ENCODE assay signal across 8 cellular contexts in genomic region chr14:23555882-23556699, GRCh38. TPM values are rescaled to one million over a fixed set of nuclear protein-coding genes. Genes with fewer than 3 reads are reported as not detected.
DNase-seq lines count a peak whose midpoint lies in the region; ATAC-seq and TF ChIP-seq lines count a peak whose summit lies in the region.

THTPA (plus strand) TSS chr14:23556271; CDS start chr14:23556758, 487 bp downstream.

- H3K4me1 ChIP-seq in ovary (ENCODE audit: insufficient read depth), result peaks cover 6% of the 10 kb centered on the region
- H3K4me1 ChIP-seq in thymus (ENCODE audit: control insufficient read depth, insufficient read depth, low read length), result peaks cover 9% of the 10 kb centered on the region

- CTCF ChIA-PET in GM10248 (lab: Yijun Ruan, JAX), result interaction anchor here (1.0 to 15.7 kb wide), 7 partner anchors 9 to 76 kb away, joined by 4 to 497 read pairs (median 47); no protein-coding TSS in a partner anchor

- DNase-seq in GM10248 (ENCODE audit: extremely low spot score) (peak; percentile 94), NCI-H1048 (lab: John Stamatoyannopoulos, UW) (peak; percentile 78), glutamatergic neuron (peak; percentile 93), ovary (peak; percentile 88 to 94 (median 91))

- H3K27ac ChIP-seq in ovary, result peak within 1 kb of the TSS; percentile 82 to 89
- H3K27ac ChIP-seq in thymus (ENCODE audit: low read depth), result peak within 1 kb of the TSS; percentile 93

- H3K36me3 ChIP-seq in ovary (no peaks in the 10 kb centered on the region), thymus (ENCODE audit: control insufficient read depth, insufficient read depth) (peaks cover 24% of the 10 kb centered on the region)

- POLR2A ChIA-PET in GM10248 (lab: Yijun Ruan, JAX), result no interaction called here

- no peaks in the 10 kb centered on the region for H3K9me3 Mint-ChIP-seq in activated naive CD4-positive, alpha-beta T cell treated with anti-CD3 and anti-CD28 coated beads, Interleukin-2, amount 50 U/mL, for 24 hours
- H3K9me3 Mint-ChIP-seq in glutamatergic neuron (ENCODE audit: unreplicated experiment), result peaks cover 8% of the 10 kb centered on the region

- peak; percentile 88 for ATAC-seq in HG02588 (IDR thresholded peaks at IDR 0.05; ENCODE audit: unreplicated experiment)
- peak; percentile 88 for ATAC-seq in SK-N-SH treated with all-trans-retinoic acid at 6 μM for 48 hours

- peak within 1 kb of the TSS; percentile 98 for H3K27ac Mint-ChIP-seq in activated naive CD4-positive, alpha-beta T cell treated with anti-CD3 and anti-CD28 coated beads, Interleukin-2, amount 50 U/mL, for 24 hours
- H3K27ac Mint-ChIP-seq in glutamatergic neuron (ENCODE audit: unreplicated experiment), result peak within 1 kb of the TSS; percentile 86

- peaks cover 36% of the 10 kb centered on the region for H3K4me1 Mint-ChIP-seq in activated naive CD4-positive, alpha-beta T cell treated with anti-CD3 and anti-CD28 coated beads, Interleukin-2, amount 50 U/mL, for 24 hours
- H3K4me1 Mint-ChIP-seq in glutamatergic neuron (ENCODE audit: low read depth, unreplicated experiment), result peaks cover 21% of the 10 kb centered on the region

- intact Hi-C loops in ovary (cut with DNase I), result loop anchor here in 1 of 4 donors (10.0 kb wide), 1 partner anchor 231 kb away; the partner anchor contains the start of gene PABPN1

- TF ChIP-seq CTCF in GM10248 (IDR thresholded peaks at IDR 0.05; ENCODE audit: control extremely low read depth, extremely low read depth, low read depth, missing control alignments), result no peak
- TF ChIP-seq CTCF in glutamatergic neuron (IDR thresholded peaks at IDR 0.05; ENCODE audit: partially characterized antibody, unreplicated experiment), result no peak
- no peak for TF ChIP-seq CTCF in ovary (IDR thresholded peaks at IDR 0.05)

- H3K9me3 ChIP-seq in ovary, result no peaks in the 10 kb centered on the region
- H3K9me3 ChIP-seq in thymus (ENCODE audit: control insufficient read depth), result no peaks in the 10 kb centered on the region

- no peak for TF ChIP-seq POLR2A in ovary (IDR thresholded peaks at IDR 0.05)

- H3K36me3 Mint-ChIP-seq in activated naive CD4-positive, alpha-beta T cell treated with anti-CD3 and anti-CD28 coated beads, Interleukin-2, amount 50 U/mL, for 24 hours, result peaks cover 5% of the 10 kb centered on the region
- H3K36me3 Mint-ChIP-seq in glutamatergic neuron (ENCODE audit: unreplicated experiment), result no peaks in the 10 kb centered on the region

- 0% methylated on average over 35 to 54 of the region's 54 CpGs for WGBS in ovary, 3 donors
- under 1% methylated on average over 54 of the region's 54 CpGs for WGBS in thymus

- H3K27me3 ChIP-seq in ovary (no peaks in the 10 kb centered on the region), thymus (ENCODE audit: control insufficient read depth, insufficient read depth) (no peaks in the 10 kb centered on the region)

- TF ChIP-seq EP300 in ovary (IDR thresholded peaks at IDR 0.05), result no peak

- no peaks in the 10 kb centered on the region for H3K27me3 Mint-ChIP-seq in activated naive CD4-positive, alpha-beta T cell treated with anti-CD3 and anti-CD28 coated beads, Interleukin-2, amount 50 U/mL, for 24 hours
- peaks cover 14% of the 10 kb centered on the region for H3K27me3 Mint-ChIP-seq in glutamatergic neuron (ENCODE audit: unreplicated experiment)

- peak within 1 kb of the TSS; percentile 72 for H3K4me3 ChIP-seq in ovary
- H3K4me3 ChIP-seq in thymus (ENCODE audit: low read length), result peak within 1 kb of the TSS; percentile 95

- peak within 1 kb of the TSS; percentile 95 for H3K4me3 Mint-ChIP-seq in activated naive CD4-positive, alpha-beta T cell treated with anti-CD3 and anti-CD28 coated beads, Interleukin-2, amount 50 U/mL, for 24 hours
- peak within 1 kb of the TSS; percentile 96 for H3K4me3 Mint-ChIP-seq in glutamatergic neuron (ENCODE audit: unreplicated experiment)

TF ChIP-seq in SK-N-SH treated with all-trans-retinoic acid at 6 μM for 48 hours, 23 proteins besides CTCF, POLR2A, EP300 and RAD21:
- TF ChIP-seq TSHZ2 (CRISPR knock-in tag; IDR thresholded peaks at IDR 0.05) (no peak), ZNF8 (CRISPR knock-in tag; IDR thresholded peaks at IDR 0.05) (peak; percentile 67; the same call in 1 of the 2 replicates), ZNF565 (CRISPR knock-in tag; conservative IDR thresholded peaks at IDR 0.05; ENCODE audit: low read depth) (peak; percentile 70; the same call in 1 of the 2 replicates)

RNA-seq across cellular contexts. Expression of gene THTPA, which starts in this region (rescaled TPM):
- 19.3 TPM for total RNA-seq in glutamatergic neuron (ENCODE audit: unreplicated experiment)
- 10 to 100 TPM; 14.6 to 22.3 (median 19.6) TPM for total RNA-seq in ovary
- polyA plus RNA-seq in ovary, result 10 to 100 TPM; 11.5 to 11.9 TPM
- polyA plus RNA-seq in thymus, result 8.8 TPM

Comparison
In these comparisons a context has a peak if more than half of its experiments do, and no peak if none do; other contexts are left out.
1. Peak in every context shown above with its lines: DNase-seq, ATAC-seq, H3K4me3 ChIP-seq and H3K27ac ChIP-seq.